ENCODE assay signal across 11 cellular contexts in the genomic region with DNA sequence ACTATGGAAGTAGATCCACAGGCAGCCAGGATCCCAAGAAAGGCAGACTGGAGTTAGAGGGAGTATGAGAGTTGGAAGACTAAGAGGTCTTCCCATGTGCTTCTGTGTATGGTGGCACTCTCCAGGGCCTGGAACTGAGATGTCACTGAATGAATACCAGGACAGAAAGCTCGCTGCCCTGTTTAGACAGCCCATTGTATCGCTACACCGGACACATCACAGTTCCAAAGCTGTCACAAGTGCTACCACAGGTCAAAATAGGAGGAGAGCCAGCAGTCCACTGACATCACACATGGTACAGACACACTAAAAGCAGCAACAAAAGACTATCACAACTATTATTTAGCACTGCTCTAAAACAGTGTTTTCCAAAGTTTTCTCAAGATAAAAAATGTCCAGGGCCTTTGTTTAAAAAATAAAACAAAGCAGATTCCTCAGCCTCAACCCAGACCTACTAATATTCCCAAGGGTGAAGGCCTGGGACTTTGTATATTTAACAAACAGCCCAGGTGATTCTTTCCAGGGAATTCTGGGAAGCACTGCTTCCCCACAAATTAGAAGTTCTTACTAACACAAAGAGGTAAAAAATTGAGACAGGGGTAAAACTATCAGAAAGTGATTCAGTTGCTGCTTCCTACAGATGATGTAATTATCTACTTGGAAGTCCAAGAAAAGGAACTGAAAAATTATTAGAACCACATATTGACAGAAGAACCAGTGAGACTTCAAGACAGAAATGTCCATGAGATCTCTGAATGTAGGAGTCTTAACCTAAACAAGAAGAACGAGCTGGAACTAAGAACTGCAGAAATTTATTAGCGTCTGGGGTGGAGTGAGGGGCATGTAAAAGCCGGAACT.
DNase-seq lines count a peak whose midpoint lies in the region; ATAC-seq, FAIRE-seq and TF ChIP-seq lines count a peak whose summit lies in the region.
"Had no signal": no experiment of that assay in that cellular context is flagged by ENCODE, and none has a peak within 500 bp of the region (broad histone marks: within the 10 kb centered on the region; RNA-seq: fewer than 3 reads in every experiment).

No MANE protein-coding gene starts in this region.

- DNase-seq in SK-N-SH (no peak), GM23338 (ENCODE audit: low spot score) (no peak), MV-4-11 (lab: John Stamatoyannopoulos, UW) (peak; percentile 85), mesothelial cell of epicardium (ENCODE audit: low spot score in 2 of 2, unreplicated experiment in 2 of 2) (no peak), NK-92 (lab: John Stamatoyannopoulos, UW; ENCODE audit: unreplicated experiment) (no peak), RCC 7860 (ENCODE audit: low spot score) (no peak), iPS-NIHi7 (ENCODE audit: extremely low spot score) (no peak)
- DNase-seq: NCI-H2107 had no signal

- H3K79me2 ChIP-seq in SK-N-SH (ENCODE audit: insufficient read depth) (no peaks in the 10 kb centered on the region), GM23338 (replicated peaks; ENCODE audit: insufficient read depth) (no peaks in the 10 kb centered on the region)

- H2AFZ ChIP-seq in SK-N-SH (ENCODE audit: low read depth) (no peak overlapping the region), GM23338 (no peak overlapping the region)

- TF ChIP-seq CTCF in SK-N-SH (IDR thresholded peaks at IDR 0.05) (no peak), GM23338 (conservative IDR thresholded peaks at IDR 0.05; ENCODE audit: low read depth in 2 of 2) (no peak), mesothelial cell of epicardium (IDR thresholded peaks at IDR 0.05; ENCODE audit: unreplicated experiment) (no peak)

- TF ChIP-seq EP300 in SK-N-SH (IDR thresholded peaks at IDR 0.05; ENCODE audit: borderline replicate concordance in 1 of 2, low read depth in 1 of 2, low read length in 1 of 2), result no peak

- no peak for TF ChIP-seq RAD21 in SK-N-SH (IDR thresholded peaks at IDR 0.05; ENCODE audit: low read length)

- no peak for ATAC-seq in SK-N-SH treated with all-trans-retinoic acid at 6 μM for 48 hours
- no peak for ATAC-seq in GM23338

- peaks cover 3% of the 10 kb centered on the region; the same call in 2 of the 3 replicates for H3K36me3 Mint-ChIP-seq in GM23338 (ENCODE audit: low read depth)
- H3K36me3 Mint-ChIP-seq in mesothelial cell of epicardium, result peaks cover 4% of the 10 kb centered on the region

- H3K27me3 ChIP-seq in SK-N-SH (ENCODE audit: insufficient read depth) (no peaks in the 10 kb centered on the region), GM23338 (ENCODE audit: insufficient read depth) (no peaks in the 10 kb centered on the region)

- peak overlapping the region; percentile 84 for H3K27ac Mint-ChIP-seq in GM23338
- H3K27ac Mint-ChIP-seq in mesothelial cell of epicardium, result peak overlapping the region; percentile 13

- H3K4me1 Mint-ChIP-seq in GM23338 (peaks cover 27% of the 10 kb centered on the region), mesothelial cell of epicardium (peaks cover 4% of the 10 kb centered on the region)

- CTCF ChIA-PET in SK-N-SH (lab: Yijun Ruan, JAX), result interaction anchor here (0.7 to 2.4 kb wide), 8 partner anchors 8 to 215 kb away, joined by 3 to 7 read pairs (median 3); no protein-coding TSS in a partner anchor

- H4K20me1 ChIP-seq in SK-N-SH (ENCODE audit: insufficient read depth) (no peaks in the 10 kb centered on the region), GM23338 (replicated peaks; ENCODE audit: insufficient read depth) (no peaks in the 10 kb centered on the region)

- FAIRE-seq in RCC 7860 (lab: Jason Lieb, UNC), result no peak
- FAIRE-seq: A204.1 had no signal

- no peaks in the 10 kb centered on the region for H3K9me3 Mint-ChIP-seq in GM23338
- H3K9me3 Mint-ChIP-seq in mesothelial cell of epicardium, result no peaks in the 10 kb centered on the region

- H3K4me1 ChIP-seq in SK-N-SH (ENCODE audit: control insufficient read depth in 1 of 2, insufficient read depth in 2 of 2, low read depth in 1 of 2, low read length in 1 of 2) (peaks cover 4 to 15% of the 10 kb centered on the region in 2 experiments; a peak in 2 of 4 replicates), GM23338 (ENCODE audit: insufficient read depth) (peaks cover 19% of the 10 kb centered on the region)

- H3K9me2 ChIP-seq in SK-N-SH (no peaks in the 10 kb centered on the region), GM23338 (ENCODE audit: insufficient read depth) (no peaks in the 10 kb centered on the region; the same call in 1 of the 2 replicates)

- H3F3A ChIP-seq in SK-N-SH (replicated peaks; ENCODE audit: insufficient read depth), result peaks cover 7% of the 10 kb centered on the region
- no peaks in the 10 kb centered on the region for H3F3A ChIP-seq in GM23338 (replicated peaks; ENCODE audit: low read depth)

- H3K27me3 Mint-ChIP-seq in GM23338 (ENCODE audit: insufficient read depth, low read depth, poor library complexity) (no peaks in the 10 kb centered on the region), mesothelial cell of epicardium (ENCODE audit: low read depth) (no peaks in the 10 kb centered on the region)

- H3K4me3 ChIP-seq in SK-N-SH (ENCODE audit: low read depth in 2 of 2, low read length in 1 of 2), result no peak overlapping the region
- no peak overlapping the region for H3K4me3 ChIP-seq in GM23338
- H3K4me3 ChIP-seq: thoracic aorta had no signal

- no peaks in the 10 kb centered on the region for H3K9me3 ChIP-seq in SK-N-SH
- H3K9me3 ChIP-seq: thoracic aorta had no signal

- POLR2A ChIA-PET in SK-N-SH (lab: Yijun Ruan, JAX), result no interaction called here

- H3K4me2 ChIP-seq in SK-N-SH, result 0 out of 2 replicates have a peak overlapping the region, but pooled peaks have one; percentile 4
- peak overlapping the region; percentile 11 for H3K4me2 ChIP-seq in GM23338

- no peak overlapping the region for H3K4me3 Mint-ChIP-seq in GM23338
- no peak overlapping the region for H3K4me3 Mint-ChIP-seq in mesothelial cell of epicardium

- peak overlapping the region in 1 of 2 experiments; percentile 55; a peak in 1 of 4 replicates for H3K27ac ChIP-seq in SK-N-SH (ENCODE audit: low read depth in 2 of 2, low read length in 1 of 2)
- peak overlapping the region; percentile 37; the same call in 1 of the 2 replicates for H3K27ac ChIP-seq in GM23338 (ENCODE audit: low read depth)
- H3K27ac ChIP-seq: thoracic aorta had no signal

- WGBS in SK-N-SH (ENCODE audit: low lambda C conversion rate), result 93% methylated on average over 6 of the region's 6 CpGs

- H3K9ac ChIP-seq in SK-N-SH, result no peak overlapping the region

- no peaks in the 10 kb centered on the region for H3K36me3 ChIP-seq in SK-N-SH (replicated peaks in 1 of 2; ENCODE audit: control insufficient read depth in 1 of 2, insufficient read depth in 2 of 2, low read length in 1 of 2)
- no peaks in the 10 kb centered on the region for H3K36me3 ChIP-seq in GM23338 (ENCODE audit: insufficient read depth)
- H3K36me3 ChIP-seq: thoracic aorta had no signal

TF ChIP-seq in SK-N-SH, 30 proteins besides CTCF, POLR2A, EP300 and RAD21 (continues in another document):
- TF ChIP-seq POLR2AphosphoS5 (IDR thresholded peaks at IDR 0.05; ENCODE audit: low read depth, low read length) (no peak), YY1 (IDR thresholded peaks at IDR 0.05; ENCODE audit: low read depth) (no peak), GATA2 (CRISPR knock-in tag; IDR thresholded peaks at IDR 0.05) (no peak), MXI1 (IDR thresholded peaks at IDR 0.05; ENCODE audit: low read depth, low read length) (no peak), FOSL2 (IDR thresholded peaks at IDR 0.05; ENCODE audit: borderline replicate concordance, low read depth) (no peak)
- TF ChIP-seq, protein P1, sequence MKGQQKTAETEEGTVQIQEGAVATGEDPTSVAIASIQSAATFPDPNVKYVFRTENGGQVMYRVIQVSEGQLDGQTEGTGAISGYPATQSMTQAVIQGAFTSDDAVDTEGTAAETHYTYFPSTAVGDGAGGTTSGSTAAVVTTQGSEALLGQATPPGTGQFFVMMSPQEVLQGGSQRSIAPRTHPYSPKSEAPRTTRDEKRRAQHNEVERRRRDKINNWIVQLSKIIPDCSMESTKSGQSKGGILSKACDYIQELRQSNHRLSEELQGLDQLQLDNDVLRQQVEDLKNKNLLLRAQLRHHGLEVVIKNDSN (IDR thresholded peaks at IDR 0.05; ENCODE audit: borderline replicate concordance, low read depth), result no peak

TF ChIP-seq in SK-N-SH treated with all-trans-retinoic acid at 6 μM for 48 hours, 23 proteins besides CTCF, POLR2A, EP300 and RAD21 (continues in another document):
- TF ChIP-seq, protein P2, sequence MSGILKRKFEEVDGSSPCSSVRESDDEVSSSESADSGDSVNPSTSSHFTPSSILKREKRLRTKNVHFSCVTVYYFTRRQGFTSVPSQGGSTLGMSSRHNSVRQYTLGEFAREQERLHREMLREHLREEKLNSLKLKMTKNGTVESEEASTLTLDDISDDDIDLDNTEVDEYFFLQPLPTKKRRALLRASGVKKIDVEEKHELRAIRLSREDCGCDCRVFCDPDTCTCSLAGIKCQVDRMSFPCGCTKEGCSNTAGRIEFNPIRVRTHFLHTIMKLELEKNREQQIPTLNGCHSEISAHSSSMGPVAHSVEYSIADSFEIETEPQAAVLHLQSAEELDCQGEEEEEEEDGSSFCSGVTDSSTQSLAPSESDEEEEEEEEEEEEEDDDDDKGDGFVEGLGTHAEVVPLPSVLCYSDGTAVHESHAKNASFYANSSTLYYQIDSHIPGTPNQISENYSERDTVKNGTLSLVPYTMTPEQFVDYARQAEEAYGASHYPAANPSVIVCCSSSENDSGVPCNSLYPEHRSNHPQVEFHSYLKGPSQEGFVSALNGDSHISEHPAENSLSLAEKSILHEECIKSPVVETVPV (CRISPR knock-in tag; IDR thresholded peaks at IDR 0.05), result no peak
- TF ChIP-seq GLIS3 (CRISPR knock-in tag; IDR thresholded peaks at IDR 0.05), result no peak
- TF ChIP-seq OSR1 (CRISPR knock-in tag; IDR thresholded peaks at IDR 0.05), result no peak
- no peak for TF ChIP-seq TOX (CRISPR knock-in tag; IDR thresholded peaks at IDR 0.05; ENCODE audit: borderline replicate concordance)
- TF ChIP-seq ZFP3 (CRISPR knock-in tag; IDR thresholded peaks at IDR 0.05), result no peak

TF ChIP-seq in GM23338, 12 proteins besides CTCF, POLR2A, EP300 and RAD21 (continues in another document):
- no peak for TF ChIP-seq CREB1 (CRISPR knock-in tag; IDR thresholded peaks at IDR 0.05; ENCODE audit: low read depth)
